In the genomic region with DNA sequence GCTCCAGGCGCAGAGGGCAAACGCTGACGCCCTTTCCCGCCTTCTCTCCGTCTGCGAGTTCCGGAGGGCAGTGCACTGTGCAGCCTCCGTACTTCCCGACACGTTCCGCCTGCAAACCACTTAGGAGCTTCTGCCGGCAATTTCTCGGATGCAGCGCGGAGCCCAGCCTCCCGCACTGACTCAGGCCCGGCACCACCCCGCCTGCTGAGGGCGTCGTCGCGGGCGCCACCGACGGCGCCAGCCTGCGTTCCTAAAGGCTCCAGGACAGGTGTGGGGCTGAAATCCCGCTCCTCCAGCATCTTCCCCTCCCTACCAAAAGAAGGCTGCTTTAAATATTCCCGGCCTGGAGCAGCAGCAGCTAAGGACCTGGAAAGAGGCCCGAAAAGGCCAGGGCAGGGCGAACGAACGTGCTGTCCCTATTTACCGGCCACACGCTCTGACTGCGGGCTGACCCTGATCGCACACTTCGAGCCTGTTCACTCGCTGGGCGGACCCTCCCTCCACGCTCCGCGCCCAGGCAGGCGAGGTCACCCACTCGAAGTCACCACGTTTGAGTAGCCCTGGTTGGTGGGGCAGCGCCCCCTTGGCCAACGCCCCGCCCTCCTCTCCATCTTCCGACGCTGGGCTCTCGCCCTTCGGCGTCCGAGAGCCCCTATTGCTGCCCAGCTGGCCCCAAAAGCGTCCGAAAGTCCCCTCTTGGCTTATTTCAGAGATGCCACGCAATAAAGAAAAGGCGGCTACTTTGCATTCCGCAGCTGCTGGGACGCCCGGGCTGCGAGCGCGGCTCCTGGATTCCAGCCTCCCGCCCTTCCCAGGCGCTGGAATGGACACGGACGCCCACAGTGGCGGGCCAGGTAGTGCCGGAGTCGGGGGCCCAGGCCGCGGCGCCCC, we compare ENCODE assay signal across 8 cellular contexts. TPM values are rescaled to one million over a fixed set of nuclear protein-coding genes. Genes with fewer than 3 reads are reported as not detected.
DNase-seq lines count a peak whose midpoint lies in the region; ATAC-seq and TF ChIP-seq lines count a peak whose summit lies in the region.

No MANE protein-coding gene starts in this region.

- H3K27ac Mint-ChIP-seq in activated CD8-positive, alpha-beta memory T cell treated with anti-CD3 and anti-CD28 coated beads, Interleukin-2, amount 10 ng/mL, durations not matched to agents 7 days and 5 days, result no peak overlapping the region
- no peak overlapping the region for H3K27ac Mint-ChIP-seq in activated CD4-positive, alpha-beta memory T cell treated with anti-CD3 and anti-CD28 coated beads for 36 hours

- H3K27ac ChIP-seq in right cardiac atrium (ENCODE audit: low read length) (no peak overlapping the region), gastrocnemius medialis (no peak overlapping the region)

- ATAC-seq in activated CD8-positive, alpha-beta memory T cell treated with anti-CD3 and anti-CD28 coated beads, Interleukin-2, amount 10 ng/mL, durations not matched to agents 7 days and 5 days, result peak; percentile 29
- ATAC-seq in HG02885 (IDR thresholded peaks at IDR 0.05; ENCODE audit: poor library complexity, unreplicated experiment) (peak; percentile 16), right cardiac atrium (peak; percentile 54 to 59), gastrocnemius medialis (peak in 1 of 2 donors; percentile 23)

- peaks cover 2% of the 10 kb centered on the region for H3K36me3 Mint-ChIP-seq in activated CD8-positive, alpha-beta memory T cell treated with anti-CD3 and anti-CD28 coated beads, Interleukin-2, amount 10 ng/mL, durations not matched to agents 7 days and 5 days
- peaks cover 3% of the 10 kb centered on the region for H3K36me3 Mint-ChIP-seq in activated CD4-positive, alpha-beta memory T cell treated with anti-CD3 and anti-CD28 coated beads for 36 hours

- peaks cover 5% of the 10 kb centered on the region for H3K27me3 ChIP-seq in right cardiac atrium (ENCODE audit: control insufficient read depth, insufficient read depth)
- peaks cover 51 to 66% (median 59%) of the 10 kb centered on the region in 3 donors for H3K27me3 ChIP-seq in gastrocnemius medialis

- CTCF ChIA-PET in activated CD8-positive, alpha-beta memory T cell treated with anti-CD3 and anti-CD28 coated beads, Interleukin-2, amount 10 ng/mL, durations not matched to agents 7 days and 5 days (lab: Charles Lee), result interaction anchor here (1.0 to 2.0 kb wide), 3 partner anchors 9 to 25 kb away, joined by 3 to 5 read pairs (median 3); a partner anchor contains a TSS
- CTCF ChIA-PET in activated CD4-positive, alpha-beta memory T cell treated with anti-CD3 and anti-CD28 coated beads for 36 hours (lab: Charles Lee), result interaction anchor here (1.1 kb wide), 1 partner anchor 10 kb away, joined by 3 read pairs; a partner anchor contains a TSS

- H3K27me3 Mint-ChIP-seq in activated CD8-positive, alpha-beta memory T cell treated with anti-CD3 and anti-CD28 coated beads, Interleukin-2, amount 10 ng/mL, durations not matched to agents 7 days and 5 days, result peaks cover 84% of the 10 kb centered on the region
- H3K27me3 Mint-ChIP-seq in activated CD4-positive, alpha-beta memory T cell treated with anti-CD3 and anti-CD28 coated beads for 36 hours, result peaks cover 64% of the 10 kb centered on the region

- no peak for DNase-seq in activated CD8-positive, alpha-beta memory T cell treated with anti-CD3 and anti-CD28 coated beads, Interleukin-2, amount 10 ng/mL, durations not matched to agents 7 days and 5 days
- DNase-seq in activated CD8-positive, alpha-beta memory T cell treated with anti-CD3 and anti-CD28 coated beads, Interleukin-2, amount 50 U/mL, for 48 hours, result no peak
- DNase-seq in activated CD4-positive, alpha-beta memory T cell treated with anti-CD3 and anti-CD28 coated beads for 36 hours, result peak; percentile 14
- DNase-seq in right cardiac atrium, result peak in 2 of 3 donors; percentile 43 to 52
- DNase-seq in gastrocnemius medialis, result no peak
- no peak for DNase-seq in activated gamma-delta T cell treated with Interleukin-2 at 50 U/mL for 16 hours
- DNase-seq in NCI-H2029 (lab: John Stamatoyannopoulos, UW), result no peak

- intact Hi-C loops in activated CD4-positive, alpha-beta memory T cell treated with anti-CD3 and anti-CD28 coated beads for 36 hours (cut with micrococcal nuclease), result loop anchor here (1.0 kb wide), 1 partner anchor 9 kb away; no protein-coding TSS in a partner anchor
- intact Hi-C loops in right cardiac atrium (cut with DNase I) (no loop called here), gastrocnemius medialis (cut with DNase I; ENCODE audit: low total_unique reads) (no loop called here)

- WGBS in right cardiac atrium, result 11% methylated on average over 75 of the region's 75 CpGs

- H3K4me3 ChIP-seq in right cardiac atrium (ENCODE audit: low read length) (peak overlapping the region; percentile 78), gastrocnemius medialis (peak overlapping the region; percentile 52 to 68 (median 55))

- TF ChIP-seq POLR2A in gastrocnemius medialis (IDR thresholded peaks at IDR 0.05), result no peak

- no peaks in the 10 kb centered on the region for H3K36me3 ChIP-seq in gastrocnemius medialis

- H3K4me1 Mint-ChIP-seq in activated CD8-positive, alpha-beta memory T cell treated with anti-CD3 and anti-CD28 coated beads, Interleukin-2, amount 10 ng/mL, durations not matched to agents 7 days and 5 days, result peaks cover 11% of the 10 kb centered on the region
- peaks cover 3% of the 10 kb centered on the region for H3K4me1 Mint-ChIP-seq in activated CD4-positive, alpha-beta memory T cell treated with anti-CD3 and anti-CD28 coated beads for 36 hours (ENCODE audit: low read depth)

- TF ChIP-seq CTCF in gastrocnemius medialis (IDR thresholded peaks at IDR 0.05 in 4 of 5, conservative IDR thresholded peaks at IDR 0.05 in 1 of 5), result no peak

- peak overlapping the region; percentile 78 for H3K4me3 Mint-ChIP-seq in activated CD8-positive, alpha-beta memory T cell treated with anti-CD3 and anti-CD28 coated beads, Interleukin-2, amount 10 ng/mL, durations not matched to agents 7 days and 5 days
- peak overlapping the region; percentile 69 for H3K4me3 Mint-ChIP-seq in activated CD4-positive, alpha-beta memory T cell treated with anti-CD3 and anti-CD28 coated beads for 36 hours

- no peaks in the 10 kb centered on the region for H3K9me3 ChIP-seq in right cardiac atrium (ENCODE audit: control insufficient read depth, low read length)
- no peaks in the 10 kb centered on the region for H3K9me3 ChIP-seq in gastrocnemius medialis

- POLR2A ChIA-PET in activated CD4-positive, alpha-beta memory T cell treated with anti-CD3 and anti-CD28 coated beads for 36 hours (lab: Charles Lee), result interaction anchor here (0.5 kb wide), 1 partner anchor 693 kb away, joined by 3 read pairs; no protein-coding TSS in a partner anchor

- H3K4me1 ChIP-seq in right cardiac atrium (ENCODE audit: control insufficient read depth, insufficient read depth, low read length) (no peaks in the 10 kb centered on the region), gastrocnemius medialis (peaks cover 4 to 10% of the 10 kb centered on the region in 2 donors)

- in situ Hi-C loops in gastrocnemius medialis (cut with MboI; ENCODE audit: low sequenced_read_pairs in 4 of 4), result no loop called here

- H3K9me3 Mint-ChIP-seq in activated CD8-positive, alpha-beta memory T cell treated with anti-CD3 and anti-CD28 coated beads, Interleukin-2, amount 10 ng/mL, durations not matched to agents 7 days and 5 days (ENCODE audit: low read depth), result no peaks in the 10 kb centered on the region
- H3K9me3 Mint-ChIP-seq in activated CD4-positive, alpha-beta memory T cell treated with anti-CD3 and anti-CD28 coated beads for 36 hours, result no peaks in the 10 kb centered on the region

RNA-seq across cellular contexts. Expression of a gene that starts 9.6 kb away (rescaled TPM):
- total RNA-seq in activated CD8-positive, alpha-beta memory T cell treated with anti-CD3 and anti-CD28 coated beads, Interleukin-2, amount 10 ng/mL, durations not matched to agents 7 days and 5 days, result under 1 TPM in 1 of 2 experiments, not detected in 1; 0.29 TPM
- total RNA-seq in activated CD4-positive, alpha-beta memory T cell treated with anti-CD3 and anti-CD28 coated beads for 36 hours, result not detected
- 1 to 10 TPM in 1 of 4 donors, under 1 TPM in 3; 0.49 to 1.2 (median 0.81) TPM for total RNA-seq in right cardiac atrium
- polyA plus RNA-seq in right cardiac atrium, result 0.07 TPM
- under 1 TPM; 0.05 to 0.92 (median 0.53) TPM for total RNA-seq in gastrocnemius medialis

Comparison
In these comparisons a context has a peak if more than half of its experiments do, and no peak if none do; other contexts are left out.
1. DNase-seq: peak in activated CD4-positive, alpha-beta memory T cell treated with anti-CD3 and anti-CD28 coated beads for 36 hours (single experiment) and right cardiac atrium (2 of 3); none in activated CD8-positive, alpha-beta memory T cell treated with anti-CD3 and anti-CD28 coated beads, Interleukin-2, amount 10 ng/mL, durations not matched to agents 7 days and 5 days (single experiment), activated CD8-positive, alpha-beta memory T cell treated with anti-CD3 and anti-CD28 coated beads, Interleukin-2, amount 50 U/mL, for 48 hours (single experiment), gastrocnemius medialis (0 of 2), activated gamma-delta T cell treated with Interleukin-2 at 50 U/mL for 16 hours (single experiment) and NCI-H2029 (single experiment).